In genomic region chr11:32297629-32298028, GRCh38 we compare ENCODE assay signal across 8 cellular contexts.
DNase-seq lines count a peak whose midpoint lies in the region; ATAC-seq and TF ChIP-seq lines count a peak whose summit lies in the region.

No MANE protein-coding gene starts in this region.

- peak; percentile 77 for ATAC-seq in foreskin keratinocyte
- no peak for ATAC-seq in HG02981 (IDR thresholded peaks at IDR 0.05; ENCODE audit: unreplicated experiment)

- TF ChIP-seq POLR2A in lower leg skin (IDR thresholded peaks at IDR 0.05) = no peak

- H3K4me1 ChIP-seq in foreskin keratinocyte = no peaks in the 10 kb centered on the region

- DNase-seq in DMS 273 treated with DMSO at 0.1 percent for 48 hours (lab: John Stamatoyannopoulos, UW) = peak; percentile 53
- DNase-seq in HS-5 (ENCODE audit: low read depth) = peak; percentile 46
- peak; percentile 11 to 30 for DNase-seq in foreskin keratinocyte
- DNase-seq in lower leg skin (ENCODE audit: low spot score in 2 of 2) = no peak
- no peak for DNase-seq in effector CD8-positive, alpha-beta T cell (lab: John Stamatoyannopoulos, UW)
- DNase-seq in mesenteric fat pad (ENCODE audit: low spot score) = no peak

- TF ChIP-seq CTCF in foreskin keratinocyte (conservative IDR thresholded peaks at IDR 0.05) (peak; percentile 64), lower leg skin (IDR thresholded peaks at IDR 0.05) (no peak)

- no peak overlapping the region for H3K4me3 ChIP-seq in lower leg skin (ENCODE audit: low read depth, poor library complexity, severe bottlenecking)

- no peak overlapping the region for H3K27ac ChIP-seq in foreskin keratinocyte

- H3K27me3 ChIP-seq in foreskin keratinocyte = no peaks in the 10 kb centered on the region

- WGBS in lower leg skin, 2 donors = 31% methylated on average over 4 of the region's 4 CpGs

- intact Hi-C loops in lower leg skin (cut with DNase I; ENCODE audit: low total_unique reads) = loop anchor here (5.0 kb wide), 1 partner anchor 245 kb away; no protein-coding TSS in a partner anchor

TF ChIP-seq in PFSK-1, 5 proteins besides CTCF, POLR2A, EP300 and RAD21:
- TF ChIP-seq REST (IDR thresholded peaks at IDR 0.05; ENCODE audit: insufficient read depth in 1 of 2, low read depth in 2 of 2, low read length in 2 of 2) (no peak), SIN3A (IDR thresholded peaks at IDR 0.05; ENCODE audit: borderline replicate concordance, insufficient read depth, low read length) (no peak), TAF1 (IDR thresholded peaks at IDR 0.05; ENCODE audit: borderline replicate concordance, insufficient read depth, low read length) (0 out of 2 replicates have a peak, but pooled peaks have one; percentile 17), POLR2AphosphoS5 (IDR thresholded peaks at IDR 0.05; ENCODE audit: low read depth, low read length) (no peak), FOXP2 (optimal IDR thresholded peaks at IDR 0.05; ENCODE audit: borderline replicate concordance, extremely low read depth, extremely low read length, insufficient read depth) (no peak)

Comparison
In these comparisons a context has a peak if more than half of its experiments do, and no peak if none do; other contexts are left out.
1. DNase-seq: peak in DMS 273 treated with DMSO at 0.1 percent for 48 hours (single experiment), HS-5 (single experiment) and foreskin keratinocyte (2 of 2); none in lower leg skin (0 of 2), effector CD8-positive, alpha-beta T cell (single experiment) and mesenteric fat pad (single experiment).